In genomic region chr2:172097557-172098131, GRCh38 we compare ENCODE assay signal across 2 cellular contexts.
TF ChIP-seq lines count a peak whose summit lies in the region.

No MANE protein-coding gene starts in this region.

TF ChIP-seq in WTC11, 78 proteins besides CTCF, POLR2A, EP300 and RAD21:
- TF ChIP-seq ZNF425 (CRISPR knock-in tag; conservative IDR thresholded peaks at IDR 0.05) (no peak), ZNF423 (CRISPR knock-in tag; IDR thresholded peaks at IDR 0.05) (no peak), ZNF317 (CRISPR knock-in tag; IDR thresholded peaks at IDR 0.05; ENCODE audit: borderline replicate concordance, low read depth) (no peak), ZNF121 (CRISPR knock-in tag; IDR thresholded peaks at IDR 0.05) (no peak), ZNF138 (CRISPR knock-in tag; conservative IDR thresholded peaks at IDR 0.05) (no peak), ATF1 (CRISPR knock-in tag; IDR thresholded peaks at IDR 0.05) (no peak), TCF7 (CRISPR knock-in tag; IDR thresholded peaks at IDR 0.05; ENCODE audit: low read depth) (no peak), CREM (CRISPR knock-in tag; IDR thresholded peaks at IDR 0.05) (no peak), RELA (CRISPR knock-in tag; IDR thresholded peaks at IDR 0.05; ENCODE audit: borderline replicate concordance) (no peak)

TF ChIP-seq in neural cell, 6 proteins besides CTCF, POLR2A, EP300 and RAD21 (continued from another document):
- no peak for TF ChIP-seq EZH2 (IDR thresholded peaks at IDR 0.05; ENCODE audit: borderline replicate concordance, insufficient read depth, low read length, poor library complexity, severe bottlenecking)
